ENCODE assay signal across 38 cellular contexts in the genomic region with DNA sequence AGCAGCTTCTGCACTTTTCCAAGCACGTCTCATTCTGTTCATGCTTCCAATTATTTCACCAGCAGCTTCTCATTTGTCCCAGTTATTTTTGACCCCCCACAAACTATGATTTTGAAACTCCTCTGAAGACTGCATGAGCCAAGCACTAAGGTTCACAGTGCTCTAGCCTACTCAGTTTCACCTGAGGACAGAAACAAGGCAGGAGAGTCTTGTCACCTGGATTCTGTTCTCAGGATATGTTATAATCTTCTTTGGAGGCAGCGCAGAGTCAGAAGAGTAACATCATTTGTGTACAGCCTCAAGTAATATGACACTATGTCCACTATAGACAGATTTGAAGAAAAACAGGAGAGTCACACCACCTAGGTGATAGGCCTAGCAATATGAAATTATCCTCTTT.
"Had no signal": no experiment of that assay in that cellular context is flagged by ENCODE, and none has a peak within 500 bp of the region (broad histone marks: within the 10 kb centered on the region; RNA-seq: fewer than 3 reads in every experiment).

No MANE protein-coding gene starts in this region.

- H3K4me3 ChIP-seq: adrenal gland, ascending aorta, body of pancreas, breast epithelium, cardiac muscle cell had no signal

- H3K27me3 Mint-ChIP-seq: activated naive CD4-positive, alpha-beta T cell treated with anti-CD3 and anti-CD28 coated beads, Interleukin-2, amount 10 ng/mL, durations not matched to agents 7 days and 5 days; activated naive CD8-positive, alpha-beta T cell; activated naive CD8-positive, alpha-beta T cell treated with anti-CD3 and anti-CD28 coated beads, Interleukin-2, amount 10 ng/mL, durations not matched to agents 7 days and 5 days; activated naive CD8-positive, alpha-beta T cell treated with anti-CD3 and anti-CD28 coated beads, Interleukin-2, amount 50 U/mL, for 24 hours; activated T-cell treated with anti-CD3 and anti-CD28 coated beads, Interleukin-2, amount 50 U/mL, for 24 hours; activated T-helper 17 cell treated with anti-CD3 and anti-CD28 coated beads, Interleukin-2, amount 50 U/mL, for 72 hours; brain; central memory CD8-positive, alpha-beta T cell had no signal

- H3K9me3 Mint-ChIP-seq: activated naive CD4-positive, alpha-beta T cell treated with anti-CD3 and anti-CD28 coated beads for 36 hours; activated naive CD4-positive, alpha-beta T cell treated with anti-CD3 and anti-CD28 coated beads, Interleukin-2, amount 10 ng/mL, durations not matched to agents 7 days and 5 days; activated naive CD4-positive, alpha-beta T cell treated with anti-CD3 and anti-CD28 coated beads, Interleukin-2, amount 50 U/mL, for 24 hours; activated naive CD4-positive, alpha-beta T cell treated with anti-CD3 and anti-CD28 coated beads, Interleukin-2, amount 50 U/mL, for 72 hours; activated naive CD8-positive, alpha-beta T cell treated with anti-CD3 and anti-CD28 coated beads for 36 hours; activated naive CD8-positive, alpha-beta T cell treated with anti-CD3 and anti-CD28 coated beads, Interleukin-2, amount 50 U/mL, for 24 hours; activated T-cell treated with anti-CD3 and anti-CD28 coated beads, Interleukin-2, amount 50 U/mL, for 24 hours; activated T-cell treated with anti-CD3 and anti-CD28 coated beads, Interleukin-2, amount 50 U/mL, for 72 hours; activated T-helper 1 cell treated with anti-CD3 and anti-CD28 coated beads, Interleukin-12 subunit alpha, Interleukin-12 subunit beta, Interleukin-2, Interleukin-4 antibody, amounts not matched to agents 30 ng/mL and 10 ng/mL and 1 ng/mL, durations not matched to agents 14 hours and 24 hours and 36 hours; activated T-helper 17 cell treated with anti-CD3 and anti-CD28 coated beads, Interleukin-2, amount 50 U/mL, for 72 hours; activated T-helper 2 cell treated with anti-CD3 and anti-CD28 coated beads, Interferon-gamma antibody, Interleukin-2, Interleukin-4, amounts not matched to agents 10 μg/mL and 5 μg/mL and 100 μg/mL, durations not matched to agents 14 hours and 24 hours and 36 hours had no signal

- H3K9me3 ChIP-seq: adrenal gland, ascending aorta, body of pancreas, breast epithelium had no signal

- H3K36me3 ChIP-seq: adrenal gland, ascending aorta, brain microvascular endothelial cell, breast epithelium, cardiac muscle cell had no signal

- H3K4me1 ChIP-seq: adrenal gland, ascending aorta, body of pancreas, breast epithelium had no signal

- ATAC-seq: activated naive CD4-positive, alpha-beta T cell treated with anti-CD3 and anti-CD28 coated beads, Interleukin-2, amount 50 U/mL, for 72 hours; activated naive CD8-positive, alpha-beta T cell treated with anti-CD3 and anti-CD28 coated beads, Interleukin-2, amount 50 U/mL, for 24 hours; activated T-cell treated with anti-CD3 and anti-CD28 coated beads, Interleukin-2, amount 50 U/mL, for 4 hours; activated T-cell treated with anti-CD3 and anti-CD28 coated beads, Interleukin-2, amount 50 U/mL, for 72 hours; activated T-helper 17 cell treated with anti-CD3 and anti-CD28 coated beads, Interleukin-2, amount 50 U/mL, for 72 hours; body of pancreas had no signal

- H3K4me1 Mint-ChIP-seq: activated naive CD4-positive, alpha-beta T cell treated with anti-CD3 and anti-CD28 coated beads, Interleukin-2, amount 10 ng/mL, durations not matched to agents 7 days and 5 days; activated naive CD4-positive, alpha-beta T cell treated with anti-CD3 and anti-CD28 coated beads, Interleukin-2, amount 50 U/mL, for 24 hours; activated naive CD8-positive, alpha-beta T cell treated with anti-CD3 and anti-CD28 coated beads for 36 hours; activated naive CD8-positive, alpha-beta T cell treated with anti-CD3 and anti-CD28 coated beads, Interleukin-2, amount 10 ng/mL, durations not matched to agents 7 days and 5 days; activated naive CD8-positive, alpha-beta T cell treated with anti-CD3 and anti-CD28 coated beads, Interleukin-2, amount 50 U/mL, for 24 hours; activated T-helper 17 cell treated with anti-CD3 and anti-CD28 coated beads, Interleukin-2, amount 50 U/mL, for 72 hours; brain; central memory CD8-positive, alpha-beta T cell had no signal

- H3K27me3 ChIP-seq: adrenal gland, ascending aorta, body of pancreas, brain microvascular endothelial cell, breast epithelium, cardiac muscle cell had no signal

- H3K4me3 Mint-ChIP-seq: activated naive CD4-positive, alpha-beta T cell treated with anti-CD3 and anti-CD28 coated beads for 36 hours; activated naive CD4-positive, alpha-beta T cell treated with anti-CD3 and anti-CD28 coated beads, Interleukin-2, amount 10 ng/mL, durations not matched to agents 7 days and 5 days; activated naive CD4-positive, alpha-beta T cell treated with anti-CD3 and anti-CD28 coated beads, Interleukin-2, amount 50 U/mL, for 24 hours; activated naive CD8-positive, alpha-beta T cell; activated naive CD8-positive, alpha-beta T cell treated with anti-CD3 and anti-CD28 coated beads for 36 hours; activated naive CD8-positive, alpha-beta T cell treated with anti-CD3 and anti-CD28 coated beads, Interleukin-2, amount 10 ng/mL, durations not matched to agents 7 days and 5 days; activated naive CD8-positive, alpha-beta T cell treated with anti-CD3 and anti-CD28 coated beads, Interleukin-2, amount 50 U/mL, for 24 hours; activated T-cell treated with anti-CD3 and anti-CD28 coated beads, Interleukin-2, amount 50 U/mL, for 24 hours; activated T-cell treated with anti-CD3 and anti-CD28 coated beads, Interleukin-2, amount 50 U/mL, for 4 hours; activated T-cell treated with anti-CD3 and anti-CD28 coated beads, Interleukin-2, amount 50 U/mL, for 72 hours; activated T-helper 1 cell treated with anti-CD3 and anti-CD28 coated beads, Interleukin-12 subunit alpha, Interleukin-12 subunit beta, Interleukin-2, Interleukin-4 antibody, amounts not matched to agents 30 ng/mL and 10 ng/mL and 1 ng/mL, durations not matched to agents 14 hours and 24 hours and 36 hours; activated T-helper 17 cell treated with anti-CD3 and anti-CD28 coated beads, Interleukin-2, amount 50 U/mL, for 72 hours; brain; central memory CD8-positive, alpha-beta T cell had no signal

- DNase-seq: activated effector memory CD4-positive, alpha-beta T cell treated with anti-CD3 and anti-CD28 coated beads, Interleukin-2, amount 50 U/mL, for 16 hours; activated effector memory CD4-positive, alpha-beta T cell treated with Interleukin-2 at 50 U/mL for 16 hours; activated gamma-delta T cell; activated gamma-delta T cell treated with Interleukin-2 at 50 U/mL for 16 hours; activated naive CD4-positive, alpha-beta T cell; activated naive CD4-positive, alpha-beta T cell treated with anti-CD3 and anti-CD28 coated beads for 36 hours; activated naive CD4-positive, alpha-beta T cell treated with anti-CD3 and anti-CD28 coated beads, Interleukin-2, amount 10 ng/mL, durations not matched to agents 7 days and 5 days; activated naive CD4-positive, alpha-beta T cell treated with anti-CD3 and anti-CD28 coated beads, Interleukin-2, amount 50 U/mL, for 16 hours; activated naive CD4-positive, alpha-beta T cell treated with Interleukin-2 at 50 U/mL for 16 hours; activated naive CD8-positive, alpha-beta T cell treated with anti-CD3 and anti-CD28 coated beads for 36 hours; activated naive CD8-positive, alpha-beta T cell treated with anti-CD3 and anti-CD28 coated beads, Interleukin-2, amount 10 ng/mL, durations not matched to agents 7 days and 5 days; activated naive CD8-positive, alpha-beta T cell treated with anti-CD3 and anti-CD28 coated beads, Interleukin-2, amount 50 U/mL, for 24 hours; activated T-cell treated with anti-CD3 and anti-CD28 coated beads, Interleukin-2, amount 50 U/mL, for 1 hour; activated T-cell treated with anti-CD3 and anti-CD28 coated beads, Interleukin-2, amount 50 U/mL, for 24 hours; activated T-cell treated with anti-CD3 and anti-CD28 coated beads, Interleukin-2, amount 50 U/mL, for 4 hours; activated T-cell treated with anti-CD3 and anti-CD28 coated beads, Interleukin-2, amount 50 U/mL, for 48 hours; activated T-cell treated with anti-CD3 and anti-CD28 coated beads, Interleukin-2, amount 50 U/mL, for 72 hours; adrenal gland; amniotic stem cell; amygdala; anterior cingulate cortex; aorta; body of pancreas; brain microvascular endothelial cell; caudate nucleus; central memory CD4-positive, alpha-beta T cell; cerebellar nuclear complex had no signal

- H3K36me3 Mint-ChIP-seq: activated naive CD4-positive, alpha-beta T cell treated with anti-CD3 and anti-CD28 coated beads, Interleukin-2, amount 10 ng/mL, durations not matched to agents 7 days and 5 days; activated naive CD4-positive, alpha-beta T cell treated with anti-CD3 and anti-CD28 coated beads, Interleukin-2, amount 50 U/mL, for 24 hours; activated naive CD8-positive, alpha-beta T cell; activated naive CD8-positive, alpha-beta T cell treated with anti-CD3 and anti-CD28 coated beads for 36 hours; activated naive CD8-positive, alpha-beta T cell treated with anti-CD3 and anti-CD28 coated beads, Interleukin-2, amount 10 ng/mL, durations not matched to agents 7 days and 5 days; brain had no signal

- H3K27ac ChIP-seq: adrenal gland, ascending aorta, body of pancreas, brain microvascular endothelial cell, breast epithelium, cardiac muscle cell had no signal

- H3K27ac Mint-ChIP-seq: activated naive CD4-positive, alpha-beta T cell treated with anti-CD3 and anti-CD28 coated beads for 36 hours; activated naive CD4-positive, alpha-beta T cell treated with anti-CD3 and anti-CD28 coated beads, Interleukin-2, amount 10 ng/mL, durations not matched to agents 7 days and 5 days; activated naive CD4-positive, alpha-beta T cell treated with anti-CD3 and anti-CD28 coated beads, Interleukin-2, amount 50 U/mL, for 24 hours; activated naive CD4-positive, alpha-beta T cell treated with anti-CD3 and anti-CD28 coated beads, Interleukin-2, amount 50 U/mL, for 72 hours; activated naive CD8-positive, alpha-beta T cell; activated naive CD8-positive, alpha-beta T cell treated with anti-CD3 and anti-CD28 coated beads for 36 hours; activated naive CD8-positive, alpha-beta T cell treated with anti-CD3 and anti-CD28 coated beads, Interleukin-2, amount 10 ng/mL, durations not matched to agents 7 days and 5 days; activated naive CD8-positive, alpha-beta T cell treated with anti-CD3 and anti-CD28 coated beads, Interleukin-2, amount 50 U/mL, for 24 hours; activated T-cell treated with anti-CD3 and anti-CD28 coated beads, Interleukin-2, amount 50 U/mL, for 24 hours; activated T-cell treated with anti-CD3 and anti-CD28 coated beads, Interleukin-2, amount 50 U/mL, for 72 hours; activated T-helper 1 cell treated with anti-CD3 and anti-CD28 coated beads, Interleukin-12 subunit alpha, Interleukin-12 subunit beta, Interleukin-2, Interleukin-4 antibody, amounts not matched to agents 30 ng/mL and 10 ng/mL and 1 ng/mL, durations not matched to agents 14 hours and 24 hours and 36 hours; activated T-helper 17 cell treated with anti-CD3 and anti-CD28 coated beads, Interleukin-2, amount 50 U/mL, for 72 hours; activated T-helper 2 cell treated with anti-CD3 and anti-CD28 coated beads, Interferon-gamma antibody, Interleukin-2, Interleukin-4, amounts not matched to agents 10 μg/mL and 5 μg/mL and 100 μg/mL, durations not matched to agents 14 hours and 24 hours and 36 hours; brain had no signal
